9 cellular contexts compared by ENCODE assay signal in the genomic region with DNA sequence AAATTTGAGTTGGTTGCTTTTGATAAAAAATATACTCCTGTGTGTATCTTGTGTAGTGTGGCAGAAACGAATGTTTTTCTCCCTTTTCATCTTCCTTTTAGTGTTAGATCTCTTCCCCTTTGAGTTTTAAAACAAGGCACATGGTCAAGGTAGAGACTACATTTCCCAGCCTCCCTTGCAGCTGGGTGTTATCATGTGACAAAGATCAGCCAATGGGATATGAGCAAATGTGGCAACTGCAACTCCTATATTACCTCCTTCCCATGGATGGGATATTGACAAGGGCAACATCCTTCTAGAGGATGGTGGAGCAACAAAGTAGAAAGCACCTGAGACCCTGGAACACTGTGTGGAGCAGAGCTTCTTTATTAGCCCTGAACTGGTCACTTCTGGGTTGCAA. TPM values are rescaled to one million over a fixed set of nuclear protein-coding genes. Genes with fewer than 3 reads are reported as not detected.
A peak's percentile ranks its signal among the peaks of the same experiment; 100 is the strongest.
DNase-seq lines count a peak whose midpoint lies in the region; ATAC-seq and TF ChIP-seq lines count a peak whose summit lies in the region.
"Had no signal": no experiment of that assay in that cellular context is flagged by ENCODE, and none has a peak within 500 bp of the region (broad histone marks: within the 10 kb centered on the region; RNA-seq: fewer than 3 reads in every experiment).

No MANE protein-coding gene starts in this region.

- no peak overlapping the region for H3K4me3 ChIP-seq in GM23248
- H3K4me3 ChIP-seq in tibial artery: no peak overlapping the region

- H3K79me2 ChIP-seq in GM23248 (ENCODE audit: insufficient read depth): no peaks in the 10 kb centered on the region

- H3K4me2 ChIP-seq in GM23248 (ENCODE audit: unreplicated experiment): no peak overlapping the region

- no peaks in the 10 kb centered on the region for H3F3A ChIP-seq in GM23248 (ENCODE audit: insufficient read depth)

- H4K20me1 ChIP-seq in GM23248 (ENCODE audit: insufficient read depth): no peaks in the 10 kb centered on the region

- in situ Hi-C loops in GM23248 (cut with MboI): no loop called here

- H2AFZ ChIP-seq in GM23248: no peak overlapping the region

- no peaks in the 10 kb centered on the region for H3K9me2 ChIP-seq in GM23248 (ENCODE audit: insufficient read depth)

- no peaks in the 10 kb centered on the region for H3K27me3 ChIP-seq in GM23248 (replicated peaks; ENCODE audit: insufficient read depth)
- H3K27me3 ChIP-seq in tibial artery: no peaks in the 10 kb centered on the region

- no peak for ATAC-seq in omental fat pad (ENCODE audit: low FRiP score)
- no peak for ATAC-seq in HG02763 (IDR thresholded peaks at IDR 0.05; ENCODE audit: unreplicated experiment)
- ATAC-seq in HG03460 (IDR thresholded peaks at IDR 0.05; ENCODE audit: unreplicated experiment): no peak

- H3K27ac ChIP-seq in GM23248 (no peak overlapping the region), tibial artery (no peak overlapping the region)

- DNase-seq in Ammon's horn (ENCODE audit: low spot score) (peak; percentile 15), GM23248 (peak; percentile 13), OCI-M2 (lab: John Stamatoyannopoulos, UW; ENCODE audit: unreplicated experiment) (peak; percentile 27), fibroblast of peridontal ligament (ENCODE audit: extremely low read depth) (peak; percentile 2), tibial artery (no peak), omental fat pad (ENCODE audit: low spot score) (no peak)

- intact Hi-C loops in tibial artery (cut with DNase I; ENCODE audit: low total_unique reads): no loop called here

- no peaks in the 10 kb centered on the region for H3K9me3 ChIP-seq in GM23248 (ENCODE audit: low read depth)
- H3K9me3 ChIP-seq in tibial artery: peaks cover 0 to 7% (median 4%) of the 10 kb centered on the region in 3 donors

- H3K9ac ChIP-seq in GM23248: no peak overlapping the region

- TF ChIP-seq CTCF in tibial artery (IDR thresholded peaks at IDR 0.05) (no peak), omental fat pad (IDR thresholded peaks at IDR 0.05) (no peak)

- no peaks in the 10 kb centered on the region for H3K36me3 ChIP-seq in GM23248 (ENCODE audit: low read depth)
- no peaks in the 10 kb centered on the region for H3K36me3 ChIP-seq in tibial artery

- no peaks in the 10 kb centered on the region for H3K4me1 ChIP-seq in GM23248 (ENCODE audit: insufficient read depth)
- H3K4me1 ChIP-seq in tibial artery: no peaks in the 10 kb centered on the region

- WGBS in GM23248 (ENCODE audit: low coverage in 1 of 2, low lambda C conversion rate in 2 of 2, missing lambda C conversion rate in 2 of 2), 2 experiments: 0 to 3% methylated on average over 1 of the region's 1 CpG

RNA-seq across cellular contexts. Expression of a gene that starts 42.4 kb away (rescaled TPM):
- not detected in 2 replicates for total RNA-seq in GM23248 (2014; rRNA removed; shearing (Covaris generic))
- polyA plus RNA-seq in GM23248 (2016; fragmentation: Nextera tagmentation; extraction: Ambion mirVana): not detected in 2 replicates
- total RNA-seq in omental fat pad: 1 to 10 TPM in 1 of 4 donors, under 1 TPM in 1, not detected in 2; 0.24 to 7.1 TPM
- polyA plus RNA-seq: keratinocyte had no signal

RNA-seq across cellular contexts. Expression of a gene that starts 49.4 kb away (rescaled TPM):
- total RNA-seq in GM23248 (2014; rRNA removed; shearing (Covaris generic)): not detected in 2 replicates
- polyA plus RNA-seq in GM23248 (2016; fragmentation: Nextera tagmentation; extraction: Ambion mirVana): not detected in 2 replicates
- total RNA-seq in omental fat pad: under 1 TPM in 1 of 4 donors, not detected in 3; 0.19 TPM
- polyA plus RNA-seq: keratinocyte had no signal

RNA-seq across cellular contexts. Expression of a gene that starts 57.6 kb away (rescaled TPM):
- total RNA-seq in GM23248 (2014; rRNA removed; shearing (Covaris generic)): 20.4 and 26.3 TPM in 2 replicates
- polyA plus RNA-seq in GM23248 (2016; fragmentation: Nextera tagmentation; extraction: Ambion mirVana): 10.2 and 10.4 TPM in 2 replicates
- total RNA-seq in omental fat pad: 10 to 100 TPM; 13.0 to 35.2 (median 25.0) TPM

Comparison
In these comparisons a context has a peak if more than half of its experiments do, and no peak if none do; other contexts are left out.
1. DNase-seq: peak in Ammon's horn (single experiment), GM23248 (single experiment), OCI-M2 (single experiment) and fibroblast of peridontal ligament (single experiment); none in tibial artery (0 of 2) and omental fat pad (single experiment).